21 cellular contexts compared by ENCODE assay signal in the genomic region with DNA sequence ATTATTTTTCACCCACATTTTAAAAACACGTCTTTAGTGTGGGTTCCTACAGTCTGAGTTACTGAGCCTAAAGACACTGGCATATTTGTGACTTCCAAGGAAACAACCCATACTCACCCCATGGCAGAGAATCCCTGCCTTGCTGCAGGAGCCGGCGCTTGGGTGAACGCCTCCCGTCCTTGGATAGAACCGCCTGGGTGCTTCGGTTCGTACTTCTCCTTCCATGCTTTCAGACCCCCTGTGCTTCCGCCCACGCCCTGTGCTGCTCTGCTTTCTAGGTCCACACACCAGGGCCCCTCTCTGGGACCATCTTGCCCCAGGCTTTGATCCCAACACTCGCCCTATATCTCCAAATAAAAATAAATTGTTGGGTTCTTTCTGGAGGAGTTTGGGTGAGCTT.
"Had no signal": no experiment of that assay in that cellular context is flagged by ENCODE, and none has a peak within 500 bp of the region (broad histone marks: within the 10 kb centered on the region; RNA-seq: fewer than 3 reads in every experiment).

No MANE protein-coding gene starts in this region.

- H3K9me3 Mint-ChIP-seq: endodermal cell had no signal

- H3K9me3 ChIP-seq: colonic mucosa, heart left ventricle, thoracic aorta, transverse colon, uterus had no signal

- H3K4me1 ChIP-seq: colonic mucosa, heart left ventricle, parathyroid adenoma, transverse colon, uterus had no signal

- H3K4me1 Mint-ChIP-seq: endodermal cell; nephron progenitor cell; stimulated activated naive B cell treated with anti-CD40 and anti-IgM and Interleukin-4, amounts not matched to agents 10 μg/mL and 1 μg/mL and 100 μg/mL, for 72 hours; stimulated activated naive CD8-positive, alpha-beta T cell treated with anti-CD3 and anti-CD28 coated beads, Interleukin-15, amount 100 ng/mL, for 72 hours had no signal

- H3K36me3 Mint-ChIP-seq: naive thymus-derived CD4-positive, alpha-beta T cell; stimulated activated naive B cell treated with anti-CD40 and anti-IgM and Interleukin-4, amounts not matched to agents 10 μg/mL and 1 μg/mL and 100 μg/mL, for 72 hours had no signal

- H3K4me3 Mint-ChIP-seq: endodermal cell; naive thymus-derived CD4-positive, alpha-beta T cell; nephron progenitor cell; stimulated activated naive B cell treated with anti-CD40 and anti-IgM and Interleukin-4, amounts not matched to agents 10 μg/mL and 1 μg/mL and 100 μg/mL, for 72 hours; stimulated activated naive CD8-positive, alpha-beta T cell treated with anti-CD3 and anti-CD28 coated beads, Interleukin-15, amount 100 ng/mL, for 72 hours had no signal

- DNase-seq: colonic mucosa; dermis blood vessel endothelial cell; endodermal cell; erythroblast; foreskin melanocyte; heart left ventricle; hippocampal formation; kidney glomerular epithelial cell; mammary epithelial cell; naive thymus-derived CD4-positive, alpha-beta T cell; nephron progenitor cell; stimulated activated CD4-positive, alpha-beta T cell treated with anti-CD3 and anti-CD28 coated beads, Interleukin-2, amount 100 ng/mL, for 24 hours; stimulated activated CD4-positive, alpha-beta T cell treated with anti-CD3 and anti-CD28 coated beads, Interleukin-4, amount 100 ng/mL, for 4 hours; stimulated activated naive B cell treated with anti-CD40 and anti-IgM and Interleukin-4, amounts not matched to agents 10 μg/mL and 1 μg/mL and 100 μg/mL, for 72 hours; stimulated activated naive CD8-positive, alpha-beta T cell treated with anti-CD3 and anti-CD28 coated beads, Interleukin-15, amount 100 ng/mL, for 72 hours; transverse colon; uterus had no signal

- H3K36me3 ChIP-seq: colonic mucosa, heart left ventricle, thoracic aorta, transverse colon, uterus had no signal

- ATAC-seq: heart left ventricle; left lobe of liver; naive thymus-derived CD4-positive, alpha-beta T cell; sciatic nerve; stimulated activated naive B cell treated with anti-CD40 and anti-IgM and Interleukin-4, amounts not matched to agents 10 μg/mL and 1 μg/mL and 100 μg/mL, for 72 hours; stimulated activated naive CD8-positive, alpha-beta T cell treated with anti-CD3 and anti-CD28 coated beads, Interleukin-15, amount 100 ng/mL, for 72 hours had no signal

- H3K27ac ChIP-seq: colonic mucosa, heart left ventricle, parathyroid adenoma, thoracic aorta, transverse colon, uterus had no signal

- H3K27me3 ChIP-seq: colonic mucosa, transverse colon, uterus had no signal

- H3K4me3 ChIP-seq: colonic mucosa, heart left ventricle, thoracic aorta, transverse colon, uterus had no signal

- H3K27ac Mint-ChIP-seq: endodermal cell; naive thymus-derived CD4-positive, alpha-beta T cell; nephron progenitor cell; stimulated activated naive B cell treated with anti-CD40 and anti-IgM and Interleukin-4, amounts not matched to agents 10 μg/mL and 1 μg/mL and 100 μg/mL, for 72 hours; stimulated activated naive CD8-positive, alpha-beta T cell treated with anti-CD3 and anti-CD28 coated beads, Interleukin-15, amount 100 ng/mL, for 72 hours had no signal

- H3K27me3 Mint-ChIP-seq: stimulated activated naive B cell treated with anti-CD40 and anti-IgM and Interleukin-4, amounts not matched to agents 10 μg/mL and 1 μg/mL and 100 μg/mL, for 72 hours; stimulated activated naive CD8-positive, alpha-beta T cell treated with anti-CD3 and anti-CD28 coated beads, Interleukin-15, amount 100 ng/mL, for 72 hours had no signal
